ENCODE assay signal across 1 cellular context in the genomic region with DNA sequence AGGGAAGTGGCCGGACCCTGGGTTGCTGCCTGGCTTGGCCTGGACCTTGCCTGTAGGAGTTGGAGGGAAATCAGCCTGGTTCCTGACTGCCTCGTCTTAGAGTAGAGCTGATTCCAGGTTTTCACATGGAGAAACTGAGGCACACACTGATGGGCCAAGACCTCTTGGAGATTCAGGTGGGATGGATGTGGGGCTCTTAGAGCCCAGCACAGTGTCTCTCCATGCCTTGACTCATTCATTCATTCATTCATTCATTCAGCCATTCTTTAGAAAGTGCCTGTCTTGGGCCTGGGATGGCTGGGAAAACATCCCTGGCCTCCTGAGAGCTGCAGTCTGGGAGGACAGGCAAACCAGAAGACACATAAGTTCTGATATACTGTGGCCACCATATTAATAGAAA.
TF ChIP-seq lines count a peak whose summit lies in the region.

No MANE protein-coding gene starts in this region.

TF ChIP-seq in GM12878, 131 proteins besides CTCF, POLR2A, EP300 and RAD21:
- TF ChIP-seq SMC3 (IDR thresholded peaks at IDR 0.05; ENCODE audit: borderline replicate concordance, low read length) (no peak), ZNF24 (IDR thresholded peaks at IDR 0.05) (peak; percentile 87)
TF ChIP-seq in GM12878: peak in this region for 1.
